18 cellular contexts compared by ENCODE assay signal in the genomic region with DNA sequence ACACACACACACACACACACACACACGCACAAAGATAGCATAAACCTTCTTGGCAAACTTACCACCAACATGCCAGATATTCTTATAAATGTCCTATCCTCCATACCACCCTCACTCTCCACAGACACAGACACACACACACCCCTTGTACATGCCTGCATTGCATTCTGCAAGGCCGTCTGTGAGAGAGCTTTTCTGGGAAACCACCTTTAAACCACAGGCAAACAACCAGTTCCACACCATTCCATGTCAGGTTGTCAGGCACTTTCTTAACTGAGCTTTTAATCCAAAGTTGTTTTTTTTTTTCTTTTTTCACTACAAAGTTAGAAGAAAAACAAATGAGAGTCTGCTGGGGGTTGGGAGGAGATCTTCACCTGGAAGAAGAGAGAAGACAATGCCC.
DNase-seq lines count a peak whose midpoint lies in the region; ATAC-seq, FAIRE-seq and TF ChIP-seq lines count a peak whose summit lies in the region.
"Had no signal": no experiment of that assay in that cellular context is flagged by ENCODE, and none has a peak within 500 bp of the region (broad histone marks: within the 10 kb centered on the region; RNA-seq: fewer than 3 reads in every experiment).

No MANE protein-coding gene starts in this region.

- no peak overlapping the region for H3K9ac ChIP-seq in mammary epithelial cell (ENCODE audit: insufficient read depth, low read length)
- H3K9ac ChIP-seq in trophoblast cell (ENCODE audit: low read length), result no peak overlapping the region
- H3K9ac ChIP-seq: BLaER1 had no signal

- H3K14ac ChIP-seq in trophoblast cell (ENCODE audit: low read length), result no peak overlapping the region

- CTCF ChIA-PET in mammary epithelial cell (lab: Charles Lee; ENCODE audit: low non-redundant PET), result no interaction called here

- no peaks in the 10 kb centered on the region for H3K27me3 ChIP-seq in GM23338 (ENCODE audit: insufficient read depth)
- H3K27me3 ChIP-seq in mammary epithelial cell (ENCODE audit: insufficient read depth, low read length), result no peaks in the 10 kb centered on the region
- H3K27me3 ChIP-seq in trophoblast cell (ENCODE audit: insufficient read depth, low read length), result no peaks in the 10 kb centered on the region
- H3K27me3 ChIP-seq: BLaER1 had no signal

- H3K4ac ChIP-seq in trophoblast cell (ENCODE audit: low read depth, low read length), result no peak overlapping the region

- H3K4me2 ChIP-seq in GM23338 (no peak overlapping the region), mammary epithelial cell (ENCODE audit: insufficient read depth, low read depth, low read length) (no peak overlapping the region), trophoblast cell (ENCODE audit: low read length) (no peak overlapping the region)
- H3K4me2 ChIP-seq: BLaER1 had no signal

- 69% methylated on average over 2 of the region's 2 CpGs for WGBS in mammary epithelial cell (ENCODE audit: low coverage, missing lambda C conversion rate)
- no CpG with 5 or more reads among the region's 2 CpGs for WGBS in trophoblast cell (ENCODE audit: extremely low coverage, insufficient coverage, insufficient read length)

- in situ Hi-C loops in mammary epithelial cell (cut with MboI; ENCODE audit: low sequenced_read_pairs in 2 of 2), result loop anchor here (25.0 kb wide), 2 partner anchors 354 to 1404 kb away; a partner anchor contains a TSS

- FAIRE-seq in RCC 7860 (lab: Jason Lieb, UNC), result no peak
- FAIRE-seq: H54 had no signal

- BruUV-seq in mammary epithelial cell (replicated peaks; lab: Mats Ljungman, UMichigan), result no TSS peak

- H3K18ac ChIP-seq in trophoblast cell (ENCODE audit: low read length), result no peak overlapping the region

- H3K4me3 Mint-ChIP-seq in GM23338, result no peak overlapping the region
- H3K4me3 Mint-ChIP-seq: CD14-positive monocyte; CD4-positive, alpha-beta memory T cell had no signal

- H3K4me1 ChIP-seq in GM23338 (ENCODE audit: insufficient read depth) (peaks cover 7% of the 10 kb centered on the region; the same call in 1 of the 2 replicates), mammary epithelial cell (ENCODE audit: insufficient read depth, low read length) (peaks cover 5% of the 10 kb centered on the region), trophoblast cell (ENCODE audit: control insufficient read depth in 1 of 2, insufficient read depth in 2 of 2, low read length in 2 of 2) (peaks cover 0 to 2% of the 10 kb centered on the region in 2 experiments)

- H2AFZ ChIP-seq in GM23338, result 0 out of 2 replicates have a peak overlapping the region, but pooled peaks have one; percentile 43
- no peak overlapping the region for H2AFZ ChIP-seq in mammary epithelial cell (ENCODE audit: low read depth, low read length)
- H2AFZ ChIP-seq in trophoblast cell (ENCODE audit: insufficient read depth, low read length, poor library complexity), result no peak overlapping the region

- H3K23ac ChIP-seq in trophoblast cell (ENCODE audit: low read length), result no peak overlapping the region

- no peak overlapping the region for H2AK5ac ChIP-seq in trophoblast cell (ENCODE audit: low read length)

- H3K9me2 ChIP-seq in GM23338 (ENCODE audit: insufficient read depth), result no peaks in the 10 kb centered on the region

- H3K27ac Mint-ChIP-seq in GM23338, result no peak overlapping the region
- H3K27ac Mint-ChIP-seq: CD14-positive monocyte had no signal

- no peaks in the 10 kb centered on the region for H3K9me3 Mint-ChIP-seq in GM23338
- H3K9me3 Mint-ChIP-seq: CD14-positive monocyte; CD4-positive, alpha-beta memory T cell had no signal

- H3K27ac ChIP-seq in GM23338 (ENCODE audit: low read depth) (no peak overlapping the region), mammary epithelial cell (ENCODE audit: insufficient read depth, low read depth, low read length) (no peak overlapping the region), trophoblast cell (ENCODE audit: low read depth, low read length) (no peak overlapping the region)
- H3K27ac ChIP-seq: BLaER1, HL-60 had no signal

- H3K4me3 ChIP-seq in GM23338, result no peak overlapping the region
- no peak overlapping the region for H3K4me3 ChIP-seq in mammary epithelial cell (replicated peaks in 1 of 3; ENCODE audit: insufficient read depth in 1 of 3, low read depth in 2 of 3, low read length in 3 of 3)
- H3K4me3 ChIP-seq in trophoblast cell (ENCODE audit: low read depth, low read length), result no peak overlapping the region
- H3K4me3 ChIP-seq: BLaER1 had no signal

- H3K9me3 ChIP-seq in mammary epithelial cell (replicated peaks; ENCODE audit: insufficient read depth, low read length) (no peaks in the 10 kb centered on the region), trophoblast cell (ENCODE audit: insufficient read depth, low read depth, low read length) (no peaks in the 10 kb centered on the region)
- H3K9me3 ChIP-seq: BLaER1 had no signal

- dilution Hi-C loops in mammary epithelial cell (cut with HindIII; ENCODE audit: low sequenced_read_pairs), result loop anchor here (5.0 kb wide), 1 partner anchor 44 kb away; no protein-coding TSS in a partner anchor

- H3K79me1 ChIP-seq in trophoblast cell (ENCODE audit: low read length), result peaks cover 1% of the 10 kb centered on the region

- no peak overlapping the region for H4K91ac ChIP-seq in trophoblast cell (ENCODE audit: low read depth, low read length)

- no peak overlapping the region for H4K12ac ChIP-seq in trophoblast cell (ENCODE audit: low read depth, low read length)

- H3K27me3 Mint-ChIP-seq in GM23338 (ENCODE audit: insufficient read depth, low read depth, poor library complexity), result peaks cover 2% of the 10 kb centered on the region

- no peak overlapping the region for H2BK12ac ChIP-seq in trophoblast cell (ENCODE audit: low read length)

- H3K4me1 Mint-ChIP-seq in GM23338, result peaks cover 11% of the 10 kb centered on the region; the same call in 2 of the 3 replicates
- H3K4me1 Mint-ChIP-seq: CD4-positive, alpha-beta memory T cell had no signal

- H2BK5ac ChIP-seq in trophoblast cell (ENCODE audit: low read depth, low read length, poor library complexity), result no peak overlapping the region

- H4K8ac ChIP-seq in trophoblast cell (ENCODE audit: low read depth, low read length), result no peak overlapping the region

- H3F3A ChIP-seq in GM23338 (replicated peaks; ENCODE audit: low read depth), result no peaks in the 10 kb centered on the region

- H3K79me2 ChIP-seq in GM23338 (replicated peaks; ENCODE audit: insufficient read depth), result no peaks in the 10 kb centered on the region
- H3K79me2 ChIP-seq in mammary epithelial cell (ENCODE audit: insufficient read depth, low read length), result no peaks in the 10 kb centered on the region
- H3K79me2 ChIP-seq in trophoblast cell (ENCODE audit: control insufficient read depth, insufficient read depth, low read length, poor library complexity), result no peaks in the 10 kb centered on the region

- H3K36me3 ChIP-seq in GM23338 (ENCODE audit: insufficient read depth), result no peaks in the 10 kb centered on the region
- H3K36me3 ChIP-seq in mammary epithelial cell (ENCODE audit: insufficient read depth, low read length), result no peaks in the 10 kb centered on the region
- H3K36me3 ChIP-seq in trophoblast cell (ENCODE audit: control insufficient read depth in 1 of 2, insufficient read depth in 2 of 2, low read length in 2 of 2), result no peaks in the 10 kb centered on the region
- H3K36me3 ChIP-seq: BLaER1 had no signal

- intact Hi-C loops in mammary epithelial cell (cut with micrococcal nuclease), result loop anchor here (5.0 kb wide), 1 partner anchor 1264 kb away; no protein-coding TSS in a partner anchor

- H4K20me1 ChIP-seq in GM23338 (replicated peaks; ENCODE audit: insufficient read depth) (no peaks in the 10 kb centered on the region), mammary epithelial cell (ENCODE audit: insufficient read depth, low read length) (no peaks in the 10 kb centered on the region)
- H4K20me1 ChIP-seq: BLaER1 had no signal

- no peaks in the 10 kb centered on the region for H3K36me3 Mint-ChIP-seq in GM23338 (ENCODE audit: low read depth)
- H3K36me3 Mint-ChIP-seq: CD14-positive monocyte; CD4-positive, alpha-beta memory T cell had no signal

- H2BK120ac ChIP-seq in trophoblast cell (ENCODE audit: insufficient read depth, low read length, poor library complexity), result no peak overlapping the region

- ATAC-seq in GM23338 (no peak), HG02981 (IDR thresholded peaks at IDR 0.05; ENCODE audit: unreplicated experiment) (no peak), GM21529 (IDR thresholded peaks at IDR 0.05; ENCODE audit: unreplicated experiment) (no peak)

- TF ChIP-seq CTCF in GM23338 (conservative IDR thresholded peaks at IDR 0.05; ENCODE audit: low read depth in 2 of 2), result no peak
- no peak for TF ChIP-seq CTCF in mammary epithelial cell (conservative IDR thresholded peaks at IDR 0.05 in 1 of 2, IDR thresholded peaks at IDR 0.05 in 1 of 2; ENCODE audit: extremely low read depth in 1 of 2, insufficient read depth in 1 of 2, low read depth in 1 of 2, low read length in 2 of 2)

- DNase-seq in GM23338 (ENCODE audit: low spot score) (no peak), mammary epithelial cell (peak; percentile 23), islet precursor cell (peak; percentile 40), trophoblast cell (peak; percentile 61 to 64), GDM1 (lab: John Stamatoyannopoulos, UW) (no peak), RCC 7860 (ENCODE audit: low spot score) (no peak)
- DNase-seq: 8988T; CD4-positive, alpha-beta memory T cell; DMS153; DMS79; GF-D8; HCEC 1CT had no signal

TF ChIP-seq in GM23338, 12 proteins besides CTCF, POLR2A, EP300 and RAD21 (continues in another document):
- no peak for TF ChIP-seq EZH2 (IDR thresholded peaks at IDR 0.05; ENCODE audit: low read depth, unreplicated experiment)
- TF ChIP-seq ZNF114 (CRISPR knock-in tag; IDR thresholded peaks at IDR 0.05), result no peak

Comparison
In these comparisons a context has a peak if more than half of its experiments do, and no peak if none do; other contexts are left out.
1. DNase-seq: peak in mammary epithelial cell (single experiment), islet precursor cell (single experiment) and trophoblast cell (2 of 2); none in GM23338 (single experiment), GDM1 (single experiment) and RCC 7860 (single experiment).